ENCODE assay signal across 14 cellular contexts in the genomic region with DNA sequence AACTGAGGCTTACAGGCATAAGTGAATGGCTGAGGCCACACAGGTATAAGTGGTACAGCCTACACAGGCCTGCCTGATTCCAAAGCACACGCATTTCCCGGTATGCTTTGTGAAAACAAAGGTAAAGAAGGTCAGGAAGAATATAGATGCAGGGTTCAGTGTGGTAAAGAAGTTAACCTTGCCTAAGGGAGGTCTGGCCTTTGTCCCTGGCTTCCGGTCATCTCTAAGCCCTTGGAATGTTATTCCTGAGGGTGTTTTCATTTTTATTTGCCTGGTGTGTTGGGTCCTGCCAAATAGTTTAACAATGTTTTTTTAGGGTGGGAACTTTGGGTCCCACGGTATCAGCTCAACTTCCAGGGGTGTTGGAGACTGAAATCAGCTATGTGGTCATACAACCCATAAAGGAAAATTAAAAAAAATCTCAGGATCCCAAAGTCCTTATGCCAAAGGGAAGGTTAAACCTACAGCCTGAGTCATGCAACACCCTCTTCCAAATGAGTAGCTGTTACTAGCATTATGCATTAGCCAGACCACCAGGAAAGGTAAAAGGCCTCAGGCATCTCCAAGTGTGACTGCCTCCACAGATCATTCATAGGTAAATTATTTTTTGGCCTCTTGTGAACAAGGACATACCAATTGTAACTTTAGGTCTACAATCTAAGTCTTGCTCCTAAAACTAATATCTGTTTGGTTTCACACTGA.
DNase-seq lines count a peak whose midpoint lies in the region; ATAC-seq and TF ChIP-seq lines count a peak whose summit lies in the region.
"Had no signal": no experiment of that assay in that cellular context is flagged by ENCODE, and none has a peak within 500 bp of the region (broad histone marks: within the 10 kb centered on the region; RNA-seq: fewer than 3 reads in every experiment).

No MANE protein-coding gene starts in this region.

- H3K36me3 Mint-ChIP-seq in endodermal cell (ENCODE audit: low read depth): no peaks in the 10 kb centered on the region
- H3K36me3 Mint-ChIP-seq: CD4-positive, alpha-beta memory T cell had no signal

- H3K36me3 ChIP-seq in HUES48 (ENCODE audit: control insufficient read depth, insufficient read depth, low read length) (no peaks in the 10 kb centered on the region), endodermal cell (ENCODE audit: control insufficient read depth, insufficient read depth, low read length) (no peaks in the 10 kb centered on the region), mesendoderm (ENCODE audit: control insufficient read depth, insufficient read depth, low read length) (no peaks in the 10 kb centered on the region)
- H3K36me3 ChIP-seq: BE2C had no signal

- WGBS in endodermal cell (ENCODE audit: insufficient coverage in 1 of 2, insufficient read length in 1 of 2), 2 experiments: 79 to 92% methylated on average over 2 to 4 of the region's 4 CpGs
- no CpG with 5 or more reads among the region's 4 CpGs for WGBS in mesendoderm (ENCODE audit: extremely low coverage, insufficient coverage, low lambda C conversion rate)

- peak overlapping the region; percentile 94 for H3K4ac ChIP-seq in mesendoderm (ENCODE audit: low read depth, low read length)

- no peaks in the 10 kb centered on the region for H3K79me2 ChIP-seq in mesendoderm (ENCODE audit: control insufficient read depth, insufficient read depth, low read length)

- peaks cover 1% of the 10 kb centered on the region for H3K9me3 Mint-ChIP-seq in endodermal cell

- peak overlapping the region; percentile 76 for H2AK5ac ChIP-seq in mesendoderm (ENCODE audit: low read length)

- no peak overlapping the region for H3K4me3 ChIP-seq in HUES48 (ENCODE audit: low read depth, low read length)
- H3K4me3 ChIP-seq in endodermal cell (ENCODE audit: low read length): peak overlapping the region; percentile 7
- no peak overlapping the region for H3K4me3 ChIP-seq in mesendoderm (ENCODE audit: low read length)

- H3K9me3 ChIP-seq in HUES48 (ENCODE audit: control insufficient read depth, insufficient read depth, low read length) (no peaks in the 10 kb centered on the region), endodermal cell (ENCODE audit: control insufficient read depth, low read length) (no peaks in the 10 kb centered on the region)
- H3K9me3 ChIP-seq: BE2C had no signal

- H2BK120ac ChIP-seq in mesendoderm (ENCODE audit: low read depth, low read length): peak overlapping the region; percentile 88

- DNase-seq in endodermal cell (no peak), mesendoderm (peak; percentile 76), NCI-H510A (lab: John Stamatoyannopoulos, UW) (no peak)
- DNase-seq in activated CD4-positive, CD25-positive, alpha-beta regulatory T cell treated with anti-CD3 and anti-CD28 coated beads, Interleukin-2, amount 50 U/mL, for 72 hours: no peak
- DNase-seq: BE2C; CD4-positive, alpha-beta memory T cell; DMS79; HCEC 1CT; HFFc6; IMR-90 had no signal

- H3K27ac ChIP-seq in HUES48 (ENCODE audit: low read depth, low read length) (peak overlapping the region; percentile 29), endodermal cell (ENCODE audit: low read depth, low read length) (no peak overlapping the region), mesendoderm (ENCODE audit: low read depth, low read length) (peak overlapping the region; percentile 91)
- H3K27ac ChIP-seq: C4-2B had no signal

- peak overlapping the region; percentile 13 for H2BK15ac ChIP-seq in mesendoderm (replicated peaks; ENCODE audit: low read depth)

- peak overlapping the region; percentile 35 for H3K27ac Mint-ChIP-seq in endodermal cell
- H3K27ac Mint-ChIP-seq: CD4-positive, alpha-beta memory T cell; HFFc6 had no signal

- H3K4me1 ChIP-seq in HUES48 (ENCODE audit: control insufficient read depth, insufficient read depth, low read length) (peaks cover 25% of the 10 kb centered on the region), endodermal cell (ENCODE audit: control insufficient read depth, insufficient read depth, low read length) (peaks cover 26% of the 10 kb centered on the region), mesendoderm (ENCODE audit: control insufficient read depth, low read depth, low read length) (peaks cover 22% of the 10 kb centered on the region)
- H3K4me1 ChIP-seq: BE2C had no signal

- H3K56ac ChIP-seq in mesendoderm (ENCODE audit: low read length): peak overlapping the region; percentile 82

- H3K9ac ChIP-seq in HUES48 (ENCODE audit: low read depth, low read length) (no peak overlapping the region), endodermal cell (ENCODE audit: extremely low read depth, low read length, poor library complexity, severe bottlenecking) (no peak overlapping the region), mesendoderm (ENCODE audit: low read length) (peak overlapping the region; percentile 21)

- H3K4me1 Mint-ChIP-seq in endodermal cell: peaks cover 34% of the 10 kb centered on the region
- H3K4me1 Mint-ChIP-seq: CD4-positive, alpha-beta memory T cell had no signal

- ATAC-seq in HG02981 (IDR thresholded peaks at IDR 0.05; ENCODE audit: unreplicated experiment): no peak
- no peak for ATAC-seq in HG02759 (IDR thresholded peaks at IDR 0.05; ENCODE audit: unreplicated experiment)

- TF ChIP-seq CTCF in endodermal cell (conservative IDR thresholded peaks at IDR 0.05): no peak

- no peaks in the 10 kb centered on the region for H3K27me3 Mint-ChIP-seq in endodermal cell (ENCODE audit: insufficient read depth)

- H3K23ac ChIP-seq in mesendoderm (ENCODE audit: low read length): peak overlapping the region; percentile 70

- H3K27me3 ChIP-seq in HUES48 (ENCODE audit: control insufficient read depth, insufficient read depth, low read length) (no peaks in the 10 kb centered on the region), endodermal cell (ENCODE audit: control insufficient read depth, insufficient read depth, low read length, poor library complexity, severe bottlenecking) (no peaks in the 10 kb centered on the region), mesendoderm (ENCODE audit: insufficient read depth, low read length, poor library complexity) (no peaks in the 10 kb centered on the region)
- H3K27me3 ChIP-seq: BE2C had no signal

- H2BK5ac ChIP-seq in mesendoderm (ENCODE audit: low read length): peak overlapping the region; percentile 99

- no peak overlapping the region for H3K4me2 ChIP-seq in mesendoderm (ENCODE audit: low read length)

- H3K79me1 ChIP-seq in mesendoderm (ENCODE audit: low read length): no peaks in the 10 kb centered on the region

- H4K5ac ChIP-seq in mesendoderm (ENCODE audit: low read length): peak overlapping the region; percentile 88

- peak overlapping the region; percentile 93 for H4K8ac ChIP-seq in mesendoderm (ENCODE audit: low read depth, low read length)

- H3K4me3 Mint-ChIP-seq in endodermal cell: no peak overlapping the region
- H3K4me3 Mint-ChIP-seq: CD4-positive, alpha-beta memory T cell; HFFc6 had no signal

- H3K18ac ChIP-seq in mesendoderm (ENCODE audit: low read length): peak overlapping the region; percentile 89
